In the genomic region with DNA sequence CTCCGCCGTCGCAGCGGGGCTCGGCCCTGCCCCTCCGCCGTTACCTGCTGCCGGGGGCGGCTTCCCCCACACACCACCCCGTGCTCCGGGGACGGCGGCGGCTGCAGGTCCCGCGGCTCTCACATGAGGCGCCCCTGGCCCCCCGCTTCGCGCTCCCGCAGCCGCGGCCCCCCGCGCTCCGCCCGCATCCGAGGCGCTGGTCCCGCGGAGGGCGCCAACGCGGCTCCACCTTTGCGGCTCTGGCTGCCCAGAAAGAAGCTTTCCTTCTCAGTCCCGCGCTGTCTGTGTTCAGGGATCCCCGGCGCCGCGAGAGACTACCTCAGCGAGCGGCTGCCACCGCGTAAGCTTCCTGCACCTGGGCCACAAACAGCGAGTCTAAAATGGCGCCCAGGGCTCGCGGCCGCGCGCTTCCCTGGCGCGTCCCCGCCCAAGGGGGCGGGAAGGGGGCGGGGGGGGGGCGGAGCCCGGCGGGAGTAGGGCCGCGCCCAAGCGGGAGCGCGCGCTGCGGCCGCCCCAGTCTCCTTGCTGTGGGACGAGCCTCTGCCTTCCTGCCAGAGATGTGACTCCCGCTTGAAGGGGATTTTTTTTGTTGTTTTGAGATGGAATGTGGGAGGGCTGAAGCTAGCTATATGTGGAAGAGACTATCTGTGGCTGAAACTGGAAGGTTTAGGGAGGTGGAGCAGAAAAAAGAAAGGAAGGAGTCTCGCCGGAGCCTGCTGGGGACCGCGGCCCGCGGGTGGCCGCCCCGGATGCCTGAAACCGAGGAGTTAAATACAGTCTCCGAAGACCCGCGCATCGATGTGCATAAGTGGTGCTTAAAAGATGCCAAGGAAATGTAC, we compare ENCODE assay signal across 8 cellular contexts. TPM values are rescaled to one million over a fixed set of nuclear protein-coding genes. Genes with fewer than 3 reads are reported as not detected.
A peak's percentile ranks its signal among the peaks of the same experiment; 100 is the strongest.
DNase-seq lines count a peak whose midpoint lies in the region; ATAC-seq and TF ChIP-seq lines count a peak whose summit lies in the region.

A gene with protein sequence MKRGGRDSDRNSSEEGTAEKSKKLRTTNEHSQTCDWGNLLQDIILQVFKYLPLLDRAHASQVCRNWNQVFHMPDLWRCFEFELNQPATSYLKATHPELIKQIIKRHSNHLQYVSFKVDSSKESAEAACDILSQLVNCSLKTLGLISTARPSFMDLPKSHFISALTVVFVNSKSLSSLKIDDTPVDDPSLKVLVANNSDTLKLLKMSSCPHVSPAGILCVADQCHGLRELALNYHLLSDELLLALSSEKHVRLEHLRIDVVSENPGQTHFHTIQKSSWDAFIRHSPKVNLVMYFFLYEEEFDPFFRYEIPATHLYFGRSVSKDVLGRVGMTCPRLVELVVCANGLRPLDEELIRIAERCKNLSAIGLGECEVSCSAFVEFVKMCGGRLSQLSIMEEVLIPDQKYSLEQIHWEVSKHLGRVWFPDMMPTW (minus strand): TSS at position 377 of the 839 bp plus-strand sequence. CDS start 5,299 bp downstream, outside the sequence.

- peak within 1 kb of the TSS; percentile 97 for H3K27ac ChIP-seq in 22Rv1
- H3K27ac ChIP-seq in iPS DF 6.9 (ENCODE audit: low read length) = no peak within 1 kb of the TSS
- peak within 1 kb of the TSS; percentile 93 to 100 (median 96) for H3K27ac ChIP-seq in gastrocnemius medialis

- peak within 1 kb of the TSS; percentile 93 to 99 (median 96) for H3K27ac Mint-ChIP-seq in brain

- peak within 1 kb of the TSS; percentile 96 to 99 (median 98) for H3K4me3 Mint-ChIP-seq in brain

- H3K27me3 Mint-ChIP-seq in brain = no peaks in the 10 kb centered on the region

- DNase-seq in NCI-H2107 (lab: John Stamatoyannopoulos, UW) = peak; percentile 47
- peak; percentile 81 for DNase-seq in UCSD-AML1 (lab: John Stamatoyannopoulos, UW; ENCODE audit: unreplicated experiment)
- no peak for DNase-seq in iPS DF 6.9 (ENCODE audit: low read depth, low spot score)
- peak; percentile 67 to 80 for DNase-seq in gastrocnemius medialis

- TF ChIP-seq CTCF in 22Rv1 (IDR thresholded peaks at IDR 0.05) = no peak
- no peak for TF ChIP-seq CTCF in brain (conservative IDR thresholded peaks at IDR 0.05)
- TF ChIP-seq CTCF in gastrocnemius medialis (IDR thresholded peaks at IDR 0.05 in 4 of 5, conservative IDR thresholded peaks at IDR 0.05 in 1 of 5) = peak in 1 of 5 experiments; percentile 9

- H3K4me3 ChIP-seq in iPS DF 6.9 (ENCODE audit: low read length) (peak within 1 kb of the TSS; percentile 98), gastrocnemius medialis (peak within 1 kb of the TSS; percentile 65 to 98 (median 78))

- H3K36me3 Mint-ChIP-seq in brain = peaks cover 19% of the 10 kb centered on the region

- TF ChIP-seq POLR2A in gastrocnemius medialis (IDR thresholded peaks at IDR 0.05) = peak; percentile 57 to 77

- H3K9me3 ChIP-seq in iPS DF 6.9 (ENCODE audit: control insufficient read depth, insufficient read depth, low read length) (no peaks in the 10 kb centered on the region), gastrocnemius medialis (no peaks in the 10 kb centered on the region)

- H3K4me1 ChIP-seq in iPS DF 6.9 (ENCODE audit: control insufficient read depth, insufficient read depth, low read length) (no peaks in the 10 kb centered on the region), gastrocnemius medialis (peaks cover 43 to 51% of the 10 kb centered on the region in 2 donors)

- no CpG with 5 or more reads among the region's 83 CpGs for WGBS in iPS DF 6.9 (ENCODE audit: insufficient coverage, insufficient read length)

- H3K27me3 ChIP-seq in iPS DF 6.9 (ENCODE audit: control insufficient read depth, insufficient read depth, low read length) (no peaks in the 10 kb centered on the region), gastrocnemius medialis (no peaks in the 10 kb centered on the region)

- no peaks in the 10 kb centered on the region for H3K36me3 ChIP-seq in iPS DF 6.9 (ENCODE audit: control insufficient read depth, insufficient read depth, low read length)
- no peaks in the 10 kb centered on the region for H3K36me3 ChIP-seq in gastrocnemius medialis

- intact Hi-C loops in gastrocnemius medialis (cut with DNase I; ENCODE audit: low total_unique reads) = loop anchor here (1.0 to 10.0 kb wide), 4 partner anchors 22 to 300 kb away; partner anchors contain the start of genes CLN5, KCTD12 and MYCBP2

- peaks cover 70% of the 10 kb centered on the region for H3K4me1 Mint-ChIP-seq in brain

- in situ Hi-C loops in gastrocnemius medialis (cut with MboI; ENCODE audit: low sequenced_read_pairs in 4 of 4) = no loop called here

- peaks cover 3 to 8% (median 5%) of the 10 kb centered on the region in 5 experiments for H3K9me3 Mint-ChIP-seq in brain

- peak; percentile 37 for ATAC-seq in GM18519 (IDR thresholded peaks at IDR 0.05; ENCODE audit: low FRiP score, unreplicated experiment)
- peak; percentile 69 for ATAC-seq in HG03045 (IDR thresholded peaks at IDR 0.05; ENCODE audit: unreplicated experiment)
- peak; percentile 70 to 72 for ATAC-seq in gastrocnemius medialis

RNA-seq across cellular contexts. Expression of the gene that starts here (rescaled TPM):
- 15.1 TPM for polyA plus RNA-seq in brain (ENCODE audit: insufficient read depth, low read depth, low replicate concordance)
- total RNA-seq in gastrocnemius medialis = 10 to 100 TPM; 50.6 to 75.6 (median 64.4) TPM
